ENCODE assay signal across 9 cellular contexts in the genomic region with DNA sequence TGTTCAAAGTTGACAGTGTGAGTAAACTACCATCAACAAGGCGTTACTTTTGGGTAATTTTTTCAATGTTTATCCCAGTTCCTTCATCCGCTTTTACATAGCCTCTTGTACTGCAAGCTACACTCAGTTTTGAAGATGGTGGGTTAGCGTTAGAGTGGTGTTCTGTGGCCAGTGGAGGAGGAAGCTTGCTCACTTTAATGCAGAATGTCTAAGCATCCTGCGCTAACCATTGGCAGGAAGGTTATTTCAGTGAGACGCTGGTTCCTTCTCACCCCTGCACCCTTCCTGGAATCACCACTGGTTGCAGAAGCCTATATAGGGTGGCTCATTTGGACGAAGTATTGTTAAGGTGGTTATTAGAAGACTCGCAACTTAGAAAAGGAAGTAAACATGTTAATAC.
A peak's percentile ranks its signal among the peaks of the same experiment; 100 is the strongest.
DNase-seq lines count a peak whose midpoint lies in the region; ATAC-seq and TF ChIP-seq lines count a peak whose summit lies in the region.
"Had no signal": no experiment of that assay in that cellular context is flagged by ENCODE, and none has a peak within 500 bp of the region (broad histone marks: within the 10 kb centered on the region; RNA-seq: fewer than 3 reads in every experiment).

No MANE protein-coding gene starts in this region.

- H3K9me3 Mint-ChIP-seq in natural killer cell: no peaks in the 10 kb centered on the region

- H3K27me3 Mint-ChIP-seq in natural killer cell (ENCODE audit: low read depth in 2 of 2): no peaks in the 10 kb centered on the region

- intact Hi-C loops in natural killer cell (cut with micrococcal nuclease): loop anchor here (5.0 kb wide), 1 partner anchor 51 kb away; no protein-coding TSS in a partner anchor

- no peak overlapping the region for H3K27ac Mint-ChIP-seq in natural killer cell

- peaks cover 21% of the 10 kb centered on the region for H3K36me3 Mint-ChIP-seq in natural killer cell

- no peaks in the 10 kb centered on the region for H3K27me3 ChIP-seq in DND-41 (ENCODE audit: insufficient read depth, low read length, poor library complexity)

- peak overlapping the region; percentile 60 for H3K4me2 ChIP-seq in DND-41 (ENCODE audit: insufficient read depth, low read length)

- ATAC-seq in DND-41 (ENCODE audit: insufficient read depth, low read depth) (peak; percentile 54), GM21786 (IDR thresholded peaks at IDR 0.05; ENCODE audit: unreplicated experiment) (peak; percentile 15), natural killer cell (peak; percentile 19 to 33 (median 24)), GM19324 (IDR thresholded peaks at IDR 0.05; ENCODE audit: low FRiP score, unreplicated experiment) (no peak), GM21367 (IDR thresholded peaks at IDR 0.05; ENCODE audit: unreplicated experiment) (no peak), GM21360 (IDR thresholded peaks at IDR 0.05; ENCODE audit: unreplicated experiment) (no peak)

- no peak overlapping the region for H2AFZ ChIP-seq in DND-41 (ENCODE audit: low read depth, low read length)

- H4K20me1 ChIP-seq in DND-41 (ENCODE audit: insufficient read depth, low read length): peaks cover 14% of the 10 kb centered on the region; the same call in 1 of the 2 replicates

- peak overlapping the region; percentile 93 for H3K27ac ChIP-seq in DND-41 (ENCODE audit: low read length)

- H3K36me3 ChIP-seq in DND-41 (ENCODE audit: insufficient read depth, low read length): peaks cover 58% of the 10 kb centered on the region

- DNase-seq in DND-41 (peak; percentile 73), natural killer cell (no peak), dermis blood vessel endothelial cell (no peak)
- peak; percentile 38 for DNase-seq in activated gamma-delta T cell treated with anti-CD3 and anti-CD28 coated beads, Interleukin-2, amount 50 U/mL, for 16 hours (ENCODE audit: low read depth)
- DNase-seq: NCI-H1105 treated with DMSO at 0.1 percent for 48 hours had no signal

- peak overlapping the region; percentile 57 for H3K9ac ChIP-seq in DND-41 (ENCODE audit: low read depth, low read length)

- peaks cover 95% of the 10 kb centered on the region for H3K4me1 ChIP-seq in DND-41 (ENCODE audit: insufficient read depth, low read length)

- peaks cover 10 to 96% of the 10 kb centered on the region in 2 donors for H3K4me1 Mint-ChIP-seq in natural killer cell

- peaks cover 92% of the 10 kb centered on the region for H3K79me2 ChIP-seq in DND-41 (ENCODE audit: insufficient read depth, low read length)

- H3K4me3 Mint-ChIP-seq in natural killer cell: no peak overlapping the region

- TF ChIP-seq CTCF in DND-41 (IDR thresholded peaks at IDR 0.05; ENCODE audit: borderline replicate concordance, extremely low read depth, low read length, poor library complexity, severe bottlenecking): no peak
- TF ChIP-seq CTCF in natural killer cell (IDR thresholded peaks at IDR 0.05): no peak

- H3K4me3 ChIP-seq in DND-41 (ENCODE audit: low read depth in 1 of 2, low read length in 2 of 2): peak overlapping the region in 1 of 2 experiments; percentile 6; a peak in 1 of 4 replicates

- H3K9me3 ChIP-seq in DND-41 (ENCODE audit: insufficient read depth, low read length, severe bottlenecking): no peaks in the 10 kb centered on the region

Comparison
In these comparisons a context has a peak if more than half of its experiments do, and no peak if none do; other contexts are left out.
1. ATAC-seq: peak in DND-41 (single experiment), GM21786 (single experiment) and natural killer cell (3 of 3); none in GM19324 (single experiment), GM21367 (single experiment) and GM21360 (single experiment).
2. DNase-seq: peak in DND-41 (single experiment) and activated gamma-delta T cell treated with anti-CD3 and anti-CD28 coated beads, Interleukin-2, amount 50 U/mL, for 16 hours (single experiment); none in natural killer cell (single experiment) and dermis blood vessel endothelial cell (single experiment).